In genomic region chr12:19652391-19652790, GRCh38 we compare ENCODE assay signal across 26 cellular contexts.
"Had no signal": no experiment of that assay in that cellular context is flagged by ENCODE, and none has a peak within 500 bp of the region (broad histone marks: within the 10 kb centered on the region; RNA-seq: fewer than 3 reads in every experiment).

No MANE protein-coding gene starts in this region.

- H3K27ac Mint-ChIP-seq: activated naive CD8-positive, alpha-beta T cell treated with anti-CD3 and anti-CD28 coated beads for 36 hours; activated T-cell treated with anti-CD3 and anti-CD28 coated beads, Interleukin-2, amount 50 U/mL, for 24 hours; activated T-helper 17 cell treated with anti-CD3 and anti-CD28 coated beads, Interleukin-2, amount 50 U/mL, for 72 hours; natural killer cell; stimulated activated naive CD8-positive, alpha-beta T cell treated with anti-CD3 and anti-CD28 coated beads, Interleukin-15, Interleukin-2, amounts not matched to agents 100 ng/mL and 50 ng/mL, for 24 hours had no signal

- H3K27me3 Mint-ChIP-seq: activated naive CD8-positive, alpha-beta T cell treated with anti-CD3 and anti-CD28 coated beads for 36 hours; activated T-cell treated with anti-CD3 and anti-CD28 coated beads, Interleukin-2, amount 50 U/mL, for 24 hours; activated T-helper 17 cell treated with anti-CD3 and anti-CD28 coated beads, Interleukin-2, amount 50 U/mL, for 72 hours; stimulated activated naive CD8-positive, alpha-beta T cell treated with anti-CD3 and anti-CD28 coated beads, Interleukin-15, Interleukin-2, amounts not matched to agents 100 ng/mL and 50 ng/mL, for 24 hours had no signal

- H3K36me3 Mint-ChIP-seq: natural killer cell had no signal

- H3K9me3 ChIP-seq: gastrocnemius medialis, left ventricle myocardium inferior, neutrophil, pancreas, psoas muscle, right atrium auricular region, tibial nerve, uterus had no signal

- H3K9me3 Mint-ChIP-seq: activated naive CD8-positive, alpha-beta T cell treated with anti-CD3 and anti-CD28 coated beads for 36 hours; activated T-cell treated with anti-CD3 and anti-CD28 coated beads, Interleukin-2, amount 50 U/mL, for 24 hours; activated T-helper 17 cell treated with anti-CD3 and anti-CD28 coated beads, Interleukin-2, amount 50 U/mL, for 72 hours; natural killer cell had no signal

- H3K4me3 ChIP-seq: gastrocnemius medialis, left ventricle myocardium inferior, pancreas, psoas muscle, right atrium auricular region, tibial nerve, uterus had no signal

- ATAC-seq: activated T-helper 17 cell treated with anti-CD3 and anti-CD28 coated beads, Interleukin-2, amount 50 U/mL, for 72 hours; gastrocnemius medialis; natural killer cell; pancreas; psoas muscle had no signal

- H3K27ac ChIP-seq: gastrocnemius medialis, left ventricle myocardium inferior, neutrophil, pancreas, psoas muscle, right atrium auricular region, tibial nerve, WERI-Rb-1 had no signal

- H3K36me3 ChIP-seq: gastrocnemius medialis, left ventricle myocardium inferior, neutrophil, pancreas, right atrium auricular region, tibial nerve, uterus, WERI-Rb-1 had no signal

- H3K27me3 ChIP-seq: gastrocnemius medialis, neutrophil, pancreas, right atrium auricular region, tibial nerve, uterus had no signal

- DNase-seq: activated CD4-positive, alpha-beta T cell treated with anti-CD3 and anti-CD28 coated beads, Interleukin-2, amount 50 U/mL, for 1 hour; activated CD4-positive, CD25-positive, alpha-beta regulatory T cell treated with anti-CD3 and anti-CD28 coated beads, Interleukin-2, amount 50 U/mL, for 72 hours; activated CD8-positive, alpha-beta memory T cell treated with anti-CD3 and anti-CD28 coated beads, Interleukin-2, amount 50 U/mL, for 4 hours; activated naive CD4-positive, alpha-beta T cell; activated naive CD8-positive, alpha-beta T cell treated with anti-CD3 and anti-CD28 coated beads for 36 hours; activated T-cell treated with anti-CD3 and anti-CD28 coated beads, Interleukin-2, amount 50 U/mL, for 24 hours; amygdala; dermis blood vessel endothelial cell; effector CD8-positive, alpha-beta T cell; erythroblast; gastrocnemius medialis; hypothalamus; left ventricle myocardium inferior; midbrain; natural killer cell; pancreas; psoas muscle; stimulated activated CD4-positive, alpha-beta T cell treated with anti-CD3 and anti-CD28 coated beads, Interleukin-1b, Interleukin-23, amount 100 ng/mL, for 48 hours; substantia nigra; uterus; WERI-Rb-1 had no signal

- H3K4me1 Mint-ChIP-seq: activated T-helper 17 cell treated with anti-CD3 and anti-CD28 coated beads, Interleukin-2, amount 50 U/mL, for 72 hours had no signal

- H3K4me3 Mint-ChIP-seq: activated naive CD8-positive, alpha-beta T cell treated with anti-CD3 and anti-CD28 coated beads for 36 hours; activated T-cell treated with anti-CD3 and anti-CD28 coated beads, Interleukin-2, amount 50 U/mL, for 24 hours; activated T-helper 17 cell treated with anti-CD3 and anti-CD28 coated beads, Interleukin-2, amount 50 U/mL, for 72 hours; natural killer cell; stimulated activated naive CD8-positive, alpha-beta T cell treated with anti-CD3 and anti-CD28 coated beads, Interleukin-15, Interleukin-2, amounts not matched to agents 100 ng/mL and 50 ng/mL, for 24 hours had no signal

- H3K4me1 ChIP-seq: gastrocnemius medialis, pancreas, psoas muscle, right atrium auricular region, tibial nerve, uterus had no signal
